Comparison of ENCODE assay signal across 13 cellular contexts in genomic region chr15:71691322-71691699, GRCh38.
DNase-seq lines count a peak whose midpoint lies in the region; ATAC-seq and TF ChIP-seq lines count a peak whose summit lies in the region.
"Had no signal": no experiment of that assay in that cellular context is flagged by ENCODE, and none has a peak within 500 bp of the region (broad histone marks: within the 10 kb centered on the region; RNA-seq: fewer than 3 reads in every experiment).

No MANE protein-coding gene starts in this region.

- H3K9me3 Mint-ChIP-seq in activated CD4-positive, alpha-beta T cell treated with anti-CD3 and anti-CD28 coated beads, Interleukin-2, amount 10 ng/mL, durations not matched to agents 24 days and 14 days: no peaks in the 10 kb centered on the region
- H3K9me3 Mint-ChIP-seq: activated CD4-positive, alpha-beta memory T cell treated with anti-CD3 and anti-CD28 coated beads, Interleukin-2, amount 10 ng/mL, durations not matched to agents 7 days and 5 days; natural killer cell had no signal

- H3K4me3 Mint-ChIP-seq in activated CD4-positive, alpha-beta T cell treated with anti-CD3 and anti-CD28 coated beads, Interleukin-2, amount 10 ng/mL, durations not matched to agents 24 days and 14 days: no peak overlapping the region
- H3K4me3 Mint-ChIP-seq: activated CD4-positive, alpha-beta memory T cell treated with anti-CD3 and anti-CD28 coated beads, Interleukin-2, amount 10 ng/mL, durations not matched to agents 7 days and 5 days; natural killer cell had no signal

- ATAC-seq in upper lobe of right lung (peak; percentile 4), GM21390 (IDR thresholded peaks at IDR 0.05; ENCODE audit: unreplicated experiment) (no peak), HG02884 (IDR thresholded peaks at IDR 0.05; ENCODE audit: unreplicated experiment) (no peak), GM21529 (IDR thresholded peaks at IDR 0.05; ENCODE audit: unreplicated experiment) (no peak)
- ATAC-seq: natural killer cell had no signal

- intact Hi-C loops in activated CD4-positive, alpha-beta T cell treated with anti-CD3 and anti-CD28 coated beads, Interleukin-2, amount 10 ng/mL, durations not matched to agents 24 days and 14 days (cut with micrococcal nuclease): no loop called here
- intact Hi-C loops in upper lobe of right lung (cut with DNase I): no loop called here

- H3K4me3 ChIP-seq in muscle layer of duodenum (ENCODE audit: low read depth in 1 of 2, low read length in 2 of 2) (no peak overlapping the region), upper lobe of right lung (no peak overlapping the region)

- no peak for TF ChIP-seq CTCF in upper lobe of right lung (IDR thresholded peaks at IDR 0.05)

- H3K9me3 ChIP-seq in muscle layer of duodenum (ENCODE audit: control insufficient read depth in 1 of 2, low read length in 2 of 2): no peaks in the 10 kb centered on the region
- no peaks in the 10 kb centered on the region for H3K9me3 ChIP-seq in upper lobe of right lung

- no peaks in the 10 kb centered on the region for H3K4me1 Mint-ChIP-seq in activated CD4-positive, alpha-beta T cell treated with anti-CD3 and anti-CD28 coated beads, Interleukin-2, amount 10 ng/mL, durations not matched to agents 24 days and 14 days
- H3K4me1 Mint-ChIP-seq: activated CD4-positive, alpha-beta memory T cell treated with anti-CD3 and anti-CD28 coated beads, Interleukin-2, amount 10 ng/mL, durations not matched to agents 7 days and 5 days; natural killer cell had no signal

- H3K4me1 ChIP-seq in muscle layer of duodenum (ENCODE audit: control insufficient read depth in 1 of 2, insufficient read depth in 2 of 2, low read length in 2 of 2) (peaks cover 13 to 23% of the 10 kb centered on the region in 2 donors), upper lobe of right lung (peaks cover 16% of the 10 kb centered on the region)

- no peak overlapping the region for H3K27ac Mint-ChIP-seq in activated CD4-positive, alpha-beta T cell treated with anti-CD3 and anti-CD28 coated beads, Interleukin-2, amount 10 ng/mL, durations not matched to agents 24 days and 14 days
- H3K27ac Mint-ChIP-seq: activated CD4-positive, alpha-beta memory T cell treated with anti-CD3 and anti-CD28 coated beads, Interleukin-2, amount 10 ng/mL, durations not matched to agents 7 days and 5 days; natural killer cell had no signal

- H3K27me3 Mint-ChIP-seq in activated CD4-positive, alpha-beta T cell treated with anti-CD3 and anti-CD28 coated beads, Interleukin-2, amount 10 ng/mL, durations not matched to agents 24 days and 14 days: peaks cover 27% of the 10 kb centered on the region

- H3K36me3 ChIP-seq in muscle layer of duodenum (ENCODE audit: control insufficient read depth in 1 of 2, insufficient read depth in 2 of 2, low read length in 2 of 2) (no peaks in the 10 kb centered on the region), upper lobe of right lung (no peaks in the 10 kb centered on the region)
- H3K36me3 ChIP-seq: brain microvascular endothelial cell had no signal

- H3K27me3 ChIP-seq in muscle layer of duodenum (ENCODE audit: low read depth, low read length): no peaks in the 10 kb centered on the region
- H3K27me3 ChIP-seq in upper lobe of right lung: no peaks in the 10 kb centered on the region
- H3K27me3 ChIP-seq: brain microvascular endothelial cell had no signal

- no peaks in the 10 kb centered on the region for H3K36me3 Mint-ChIP-seq in activated CD4-positive, alpha-beta T cell treated with anti-CD3 and anti-CD28 coated beads, Interleukin-2, amount 10 ng/mL, durations not matched to agents 24 days and 14 days (ENCODE audit: low read depth)
- H3K36me3 Mint-ChIP-seq: natural killer cell had no signal

- peak; percentile 24 for DNase-seq in activated CD4-positive, alpha-beta T cell treated with anti-CD3 and anti-CD28 coated beads, Interleukin-2, amount 10 ng/mL, durations not matched to agents 24 days and 14 days
- DNase-seq in activated CD4-positive, alpha-beta T cell treated with anti-CD3 and anti-CD28 coated beads, Interleukin-2, amount 50 U/mL, for 4 hours: no peak
- no peak for DNase-seq in epithelial cell of prostate (ENCODE audit: low read depth, low spot score)
- no peak for DNase-seq in upper lobe of right lung
- DNase-seq: activated CD4-positive, alpha-beta memory T cell treated with anti-CD3 and anti-CD28 coated beads, Interleukin-2, amount 10 ng/mL, durations not matched to agents 7 days and 5 days; Calu3; erythroblast; natural killer cell had no signal

- peak overlapping the region; percentile 42 for H3K27ac ChIP-seq in epithelial cell of prostate
- H3K27ac ChIP-seq in muscle layer of duodenum (ENCODE audit: low read length): peak overlapping the region; percentile 73
- peak overlapping the region; percentile 59 for H3K27ac ChIP-seq in upper lobe of right lung
- H3K27ac ChIP-seq: brain microvascular endothelial cell had no signal
